In genomic region chr5:141657937-141658545, GRCh38 we compare ENCODE assay signal across 10 cellular contexts. TPM values are rescaled to one million over a fixed set of nuclear protein-coding genes. Genes with fewer than 3 reads are reported as not detected.
DNase-seq lines count a peak whose midpoint lies in the region; ATAC-seq and TF ChIP-seq lines count a peak whose summit lies in the region.
"Had no signal": no experiment of that assay in that cellular context is flagged by ENCODE, and none has a peak within 500 bp of the region (broad histone marks: within the 10 kb centered on the region; RNA-seq: fewer than 3 reads in every experiment).

No MANE protein-coding gene starts in this region.

- no peaks in the 10 kb centered on the region for H3K36me3 ChIP-seq in naive thymus-derived CD4-positive, alpha-beta T cell (ENCODE audit: control insufficient read depth in 2 of 3, insufficient read depth in 3 of 3, low read length in 3 of 3)
- H3K36me3 ChIP-seq in uterus: no peaks in the 10 kb centered on the region

- intact Hi-C loops in naive thymus-derived CD4-positive, alpha-beta T cell (cut with micrococcal nuclease): no loop called here
- intact Hi-C loops in activated T-helper 2 cell treated with anti-CD3 and anti-CD28 coated beads, Interferon-gamma antibody, Interleukin-2, Interleukin-4, amounts not matched to agents 10 μg/mL and 5 μg/mL and 100 μg/mL, durations not matched to agents 14 hours and 24 hours and 36 hours (cut with micrococcal nuclease): no loop called here
- intact Hi-C loops in uterus (cut with DNase I; ENCODE audit: low total_unique reads): no loop called here

- no peaks in the 10 kb centered on the region for H3K27me3 ChIP-seq in naive thymus-derived CD4-positive, alpha-beta T cell (ENCODE audit: control insufficient read depth in 2 of 2, insufficient read depth in 2 of 2, low read length in 2 of 2)
- no peaks in the 10 kb centered on the region for H3K27me3 ChIP-seq in uterus

- peaks cover 0 to 4% (median 0%) of the 10 kb centered on the region in 5 donors for H3K36me3 Mint-ChIP-seq in naive thymus-derived CD4-positive, alpha-beta T cell
- peaks cover 4% of the 10 kb centered on the region for H3K36me3 Mint-ChIP-seq in activated T-helper 2 cell treated with anti-CD3 and anti-CD28 coated beads, Interferon-gamma antibody, Interleukin-2, Interleukin-4, amounts not matched to agents 10 μg/mL and 5 μg/mL and 100 μg/mL, durations not matched to agents 14 hours and 24 hours and 36 hours (ENCODE audit: low read depth)

- H3K9me3 ChIP-seq in naive thymus-derived CD4-positive, alpha-beta T cell (ENCODE audit: control insufficient read depth in 2 of 3, low read length in 3 of 3): no peaks in the 10 kb centered on the region
- H3K9me3 ChIP-seq in uterus: no peaks in the 10 kb centered on the region

- CTCF ChIA-PET in naive thymus-derived CD4-positive, alpha-beta T cell (lab: Charles Lee): interaction anchor here (0.6 to 1.2 kb wide), 4 partner anchors 12 to 335 kb away, joined by 3 read pairs; no protein-coding TSS in a partner anchor
- CTCF ChIA-PET in HEK293T (lab: Yijun Ruan, JAX): no interaction called here

- H3K4me1 ChIP-seq in naive thymus-derived CD4-positive, alpha-beta T cell (ENCODE audit: control insufficient read depth in 2 of 2, insufficient read depth in 2 of 2, low read length in 2 of 2): no peaks in the 10 kb centered on the region
- H3K4me1 ChIP-seq in uterus: no peaks in the 10 kb centered on the region

- TF ChIP-seq POLR2A in uterus (IDR thresholded peaks at IDR 0.05): no peak

- no peak overlapping the region for H3K27ac ChIP-seq in naive thymus-derived CD4-positive, alpha-beta T cell (ENCODE audit: low read depth, low read length)
- H3K27ac ChIP-seq in uterus: no peak overlapping the region

- POLR2A ChIA-PET in naive thymus-derived CD4-positive, alpha-beta T cell (lab: Charles Lee): interaction anchor here (1.6 kb wide), 1 partner anchor 12 kb away, joined by 6 read pairs; no protein-coding TSS in a partner anchor
- POLR2A ChIA-PET in HEK293T (lab: Yijun Ruan, JAX): interaction anchor here (1.1 kb wide), 1 partner anchor 21 kb away, joined by 3 read pairs; the partner anchor contains the start of gene RELL2

- H3K4me3 ChIP-seq in naive thymus-derived CD4-positive, alpha-beta T cell (ENCODE audit: low read length): no peak overlapping the region
- no peak overlapping the region for H3K4me3 ChIP-seq in uterus

- peaks cover 0 to 3% (median 0%) of the 10 kb centered on the region in 11 donors for H3K9me3 Mint-ChIP-seq in naive thymus-derived CD4-positive, alpha-beta T cell
- H3K9me3 Mint-ChIP-seq in activated T-helper 2 cell treated with anti-CD3 and anti-CD28 coated beads, Interferon-gamma antibody, Interleukin-2, Interleukin-4, amounts not matched to agents 10 μg/mL and 5 μg/mL and 100 μg/mL, durations not matched to agents 14 hours and 24 hours and 36 hours: no peaks in the 10 kb centered on the region
- H3K9me3 Mint-ChIP-seq: activated T-helper 1 cell treated with anti-CD3 and anti-CD28 coated beads, Interleukin-12 subunit alpha, Interleukin-12 subunit beta, Interleukin-2, Interleukin-4 antibody, amounts not matched to agents 30 ng/mL and 10 ng/mL and 1 ng/mL, durations not matched to agents 14 hours and 24 hours and 36 hours had no signal

- peaks cover 0 to 6% (median under 1%) of the 10 kb centered on the region in 7 donors for H3K4me1 Mint-ChIP-seq in naive thymus-derived CD4-positive, alpha-beta T cell
- H3K4me1 Mint-ChIP-seq in activated T-helper 2 cell treated with anti-CD3 and anti-CD28 coated beads, Interferon-gamma antibody, Interleukin-2, Interleukin-4, amounts not matched to agents 10 μg/mL and 5 μg/mL and 100 μg/mL, durations not matched to agents 14 hours and 24 hours and 36 hours (ENCODE audit: low read depth): peaks cover 3% of the 10 kb centered on the region

- peaks cover 0 to 7% (median 3%) of the 10 kb centered on the region in 5 donors for H3K27me3 Mint-ChIP-seq in naive thymus-derived CD4-positive, alpha-beta T cell
- no peaks in the 10 kb centered on the region for H3K27me3 Mint-ChIP-seq in activated T-helper 2 cell treated with anti-CD3 and anti-CD28 coated beads, Interferon-gamma antibody, Interleukin-2, Interleukin-4, amounts not matched to agents 10 μg/mL and 5 μg/mL and 100 μg/mL, durations not matched to agents 14 hours and 24 hours and 36 hours (ENCODE audit: low read depth)

- TF ChIP-seq CTCF in uterus (IDR thresholded peaks at IDR 0.05): no peak

- H3K27ac Mint-ChIP-seq in naive thymus-derived CD4-positive, alpha-beta T cell: no peak overlapping the region
- no peak overlapping the region for H3K27ac Mint-ChIP-seq in activated T-helper 2 cell treated with anti-CD3 and anti-CD28 coated beads, Interferon-gamma antibody, Interleukin-2, Interleukin-4, amounts not matched to agents 10 μg/mL and 5 μg/mL and 100 μg/mL, durations not matched to agents 14 hours and 24 hours and 36 hours
- H3K27ac Mint-ChIP-seq: activated T-helper 1 cell treated with anti-CD3 and anti-CD28 coated beads, Interleukin-12 subunit alpha, Interleukin-12 subunit beta, Interleukin-2, Interleukin-4 antibody, amounts not matched to agents 30 ng/mL and 10 ng/mL and 1 ng/mL, durations not matched to agents 14 hours and 24 hours and 36 hours had no signal

- DNase-seq in T1000 (lab: John Stamatoyannopoulos, UW): peak; percentile 41
- DNase-seq in naive thymus-derived CD4-positive, alpha-beta T cell: no peak
- DNase-seq in activated T-helper 2 cell treated with anti-CD3 and anti-CD28 coated beads, Interferon-gamma antibody, Interleukin-2, Interleukin-4, amounts not matched to agents 10 μg/mL and 5 μg/mL and 100 μg/mL, durations not matched to agents 14 hours and 24 hours and 36 hours (ENCODE audit: low spot score): no peak
- no peak for DNase-seq in Kasumi-1 (lab: John Stamatoyannopoulos, UW)
- no peak for DNase-seq in uterus
- DNase-seq in HEK293T (ENCODE audit: extremely low spot score): no peak
- DNase-seq: NCI-H526 treated with DMSO at 0.1 percent for 48 hours had no signal

- peak; percentile 62 for ATAC-seq in GM18502 (IDR thresholded peaks at IDR 0.05; ENCODE audit: poor library complexity, unreplicated experiment)
- peak; percentile 70 for ATAC-seq in HG02798 (IDR thresholded peaks at IDR 0.05; ENCODE audit: poor library complexity, unreplicated experiment)
- ATAC-seq in naive thymus-derived CD4-positive, alpha-beta T cell: peak; percentile 26

- no peak overlapping the region for H3K4me3 Mint-ChIP-seq in naive thymus-derived CD4-positive, alpha-beta T cell
- H3K4me3 Mint-ChIP-seq in activated T-helper 2 cell treated with anti-CD3 and anti-CD28 coated beads, Interferon-gamma antibody, Interleukin-2, Interleukin-4, amounts not matched to agents 10 μg/mL and 5 μg/mL and 100 μg/mL, durations not matched to agents 14 hours and 24 hours and 36 hours (ENCODE audit: low read depth): no peak overlapping the region
- H3K4me3 Mint-ChIP-seq: activated T-helper 1 cell treated with anti-CD3 and anti-CD28 coated beads, Interleukin-12 subunit alpha, Interleukin-12 subunit beta, Interleukin-2, Interleukin-4 antibody, amounts not matched to agents 30 ng/mL and 10 ng/mL and 1 ng/mL, durations not matched to agents 14 hours and 24 hours and 36 hours had no signal

TF ChIP-seq in HEK293T, 16 proteins besides CTCF, POLR2A, EP300 and RAD21:
- TF ChIP-seq CTBP1 (IDR thresholded peaks at IDR 0.05; ENCODE audit: borderline replicate concordance): no peak
- no peak for TF ChIP-seq LEF1 (IDR thresholded peaks at IDR 0.05; ENCODE audit: borderline replicate concordance)
- no peak for TF ChIP-seq FOXK2 (IDR thresholded peaks at IDR 0.05)
- no peak for TF ChIP-seq BHLHE40 (IDR thresholded peaks at IDR 0.05; ENCODE audit: borderline replicate concordance)
- no peak for TF ChIP-seq HDGF (IDR thresholded peaks at IDR 0.05; ENCODE audit: borderline replicate concordance)
- TF ChIP-seq FOXA1 (IDR thresholded peaks at IDR 0.05): no peak
- no peak for TF ChIP-seq L3MBTL2 (conservative IDR thresholded peaks at IDR 0.05)
- no peak for TF ChIP-seq FOXM1 (IDR thresholded peaks at IDR 0.05; ENCODE audit: borderline replicate concordance)

RNA-seq across cellular contexts. Expression of gene FCHSD1, which starts 6.8 kb away (rescaled TPM):
- 10 to 100 TPM; 69.6 to 96.1 (median 92.3) TPM for total RNA-seq in naive thymus-derived CD4-positive, alpha-beta T cell
- 1 to 10 TPM; 4.9 to 7.7 TPM for polyA plus RNA-seq in naive thymus-derived CD4-positive, alpha-beta T cell
- 37.4 and 42.8 TPM in 2 replicates for total RNA-seq in activated T-helper 2 cell treated with anti-CD3 and anti-CD28 coated beads, Interferon-gamma antibody, Interleukin-2, Interleukin-4, amounts not matched to agents 10 μg/mL and 5 μg/mL and 100 μg/mL, durations not matched to agents 14 hours and 24 hours and 36 hours
- 10 to 100 TPM in 2 of 4 donors, 1 to 10 TPM in 2; 2.4 to 27.2 (median 11.3) TPM for total RNA-seq in uterus

RNA-seq across cellular contexts. Expression of gene RELL2, which starts 21.2 kb away (rescaled TPM):
- total RNA-seq in naive thymus-derived CD4-positive, alpha-beta T cell: 10 to 100 TPM; 14.3 to 21.7 (median 17.5) TPM
- 1 to 10 TPM; 1.8 to 3.4 TPM for polyA plus RNA-seq in naive thymus-derived CD4-positive, alpha-beta T cell
- total RNA-seq in activated T-helper 2 cell treated with anti-CD3 and anti-CD28 coated beads, Interferon-gamma antibody, Interleukin-2, Interleukin-4, amounts not matched to agents 10 μg/mL and 5 μg/mL and 100 μg/mL, durations not matched to agents 14 hours and 24 hours and 36 hours: 15.9 and 16.1 TPM in 2 replicates
- 1 to 10 TPM in 1 of 4 donors, under 1 TPM in 1, not detected in 2; 0.35 to 1.7 TPM for total RNA-seq in uterus

RNA-seq across cellular contexts. Expression of gene HDAC3, which starts 21.4 kb away (rescaled TPM):
- 10 to 100 TPM; 70.0 to 92.8 (median 79.0) TPM for total RNA-seq in naive thymus-derived CD4-positive, alpha-beta T cell
- polyA plus RNA-seq in naive thymus-derived CD4-positive, alpha-beta T cell: 100 to 1,000 TPM; 100 to 102 TPM
- total RNA-seq in activated T-helper 2 cell treated with anti-CD3 and anti-CD28 coated beads, Interferon-gamma antibody, Interleukin-2, Interleukin-4, amounts not matched to agents 10 μg/mL and 5 μg/mL and 100 μg/mL, durations not matched to agents 14 hours and 24 hours and 36 hours: 92.4 and 95.2 TPM in 2 replicates
- total RNA-seq in uterus: 10 to 100 TPM; 24.8 to 68.0 (median 46.0) TPM

RNA-seq across cellular contexts. Expression of gene ARAP3, which starts 24.0 kb away (rescaled TPM):
- total RNA-seq in naive thymus-derived CD4-positive, alpha-beta T cell: 10 to 100 TPM in 2 of 5 experiments, 1 to 10 TPM in 3; 1.0 to 15.3 (median 9.8) TPM
- polyA plus RNA-seq in naive thymus-derived CD4-positive, alpha-beta T cell: not detected
- 9.9 and 10.5 TPM in 2 replicates for total RNA-seq in activated T-helper 2 cell treated with anti-CD3 and anti-CD28 coated beads, Interferon-gamma antibody, Interleukin-2, Interleukin-4, amounts not matched to agents 10 μg/mL and 5 μg/mL and 100 μg/mL, durations not matched to agents 14 hours and 24 hours and 36 hours
- total RNA-seq in uterus: 10 to 100 TPM in 2 of 4 donors, 1 to 10 TPM in 2; 4.1 to 39.9 (median 12.5) TPM

RNA-seq across cellular contexts. Expression of gene DIAPH1, which starts 39.2 kb away (rescaled TPM):
- 100 to 1,000 TPM; 163 to 278 (median 173) TPM for total RNA-seq in naive thymus-derived CD4-positive, alpha-beta T cell
- 100 to 1,000 TPM in 1 of 2 donors, 10 to 100 TPM in 1; 89.7 to 105 TPM for polyA plus RNA-seq in naive thymus-derived CD4-positive, alpha-beta T cell
- total RNA-seq in activated T-helper 2 cell treated with anti-CD3 and anti-CD28 coated beads, Interferon-gamma antibody, Interleukin-2, Interleukin-4, amounts not matched to agents 10 μg/mL and 5 μg/mL and 100 μg/mL, durations not matched to agents 14 hours and 24 hours and 36 hours: 228 and 234 TPM in 2 replicates
- 10 to 100 TPM; 27.7 to 69.4 (median 30.2) TPM for total RNA-seq in uterus
